ENCODE assay signal across 25 cellular contexts in genomic region chr15:67943475-67943874, GRCh38.
DNase-seq lines count a peak whose midpoint lies in the region; ATAC-seq and TF ChIP-seq lines count a peak whose summit lies in the region.
"Had no signal": no experiment of that assay in that cellular context is flagged by ENCODE, and none has a peak within 500 bp of the region (broad histone marks: within the 10 kb centered on the region; RNA-seq: fewer than 3 reads in every experiment).

No MANE protein-coding gene starts in this region.

- no peak overlapping the region for H3K4me3 ChIP-seq in gastroesophageal sphincter
- no peak overlapping the region for H3K4me3 ChIP-seq in neuronal stem cell (ENCODE audit: low read length in 2 of 2)
- H3K4me3 ChIP-seq in upper lobe of left lung = no peak overlapping the region
- H3K4me3 ChIP-seq: spleen had no signal

- H3K9me3 ChIP-seq in gastroesophageal sphincter = no peaks in the 10 kb centered on the region
- H3K9me3 ChIP-seq in neuronal stem cell (replicated peaks in 1 of 2; ENCODE audit: control insufficient read depth in 2 of 2, insufficient read depth in 1 of 2, low read depth in 1 of 2, low read length in 2 of 2) = no peaks in the 10 kb centered on the region
- H3K9me3 ChIP-seq in upper lobe of left lung = no peaks in the 10 kb centered on the region
- H3K9me3 ChIP-seq: spleen had no signal

- no peaks in the 10 kb centered on the region for H3K79me1 ChIP-seq in neuronal stem cell (ENCODE audit: low read depth, low read length)

- peak overlapping the region; percentile 44 for H2AFZ ChIP-seq in neuronal stem cell (ENCODE audit: low read length)

- POLR2A ChIA-PET in activated naive CD8-positive, alpha-beta T cell treated with anti-CD3 and anti-CD28 coated beads, Interleukin-2, amount 10 ng/mL, durations not matched to agents 7 days and 5 days (lab: Charles Lee) = no interaction called here

- no peak for ATAC-seq in activated naive CD8-positive, alpha-beta T cell treated with anti-CD3 and anti-CD28 coated beads, Interleukin-2, amount 10 ng/mL, durations not matched to agents 7 days and 5 days (ENCODE audit: low read depth)
- ATAC-seq in activated naive CD8-positive, alpha-beta T cell treated with anti-CD3 and anti-CD28 coated beads, Interleukin-2, amount 50 U/mL, for 24 hours = no peak
- ATAC-seq in gastroesophageal sphincter (no peak), upper lobe of left lung (ENCODE audit: low FRiP score in 2 of 2) (no peak)
- ATAC-seq: HCT116; natural killer cell; PC-3; stimulated activated naive CD8-positive, alpha-beta T cell treated with anti-CD3 and anti-CD28 coated beads, Interleukin-15, Interleukin-2, amounts not matched to agents 100 U/mL and 50 U/mL, for 24 hours had no signal

- no peak overlapping the region for H3K14ac ChIP-seq in neuronal stem cell (ENCODE audit: low read length)

- no CpG with 5 or more reads among the region's 2 CpGs for WGBS in gastroesophageal sphincter (ENCODE audit: low coverage in 1 of 2), 2 donors
- WGBS in neuronal stem cell (ENCODE audit: extremely low coverage in 2 of 2, insufficient read length in 2 of 2, insufficient replicate concordance in 1 of 2), 2 donors = no CpG with 5 or more reads among the region's 2 CpGs
- 94% methylated on average over 2 of the region's 2 CpGs; no CpG with 5 or more reads in 1 of the 2 donors for WGBS in upper lobe of left lung, 2 donors

- no peak overlapping the region for H3K4me2 ChIP-seq in neuronal stem cell (ENCODE audit: insufficient read depth, low read length, poor library complexity, severe bottlenecking)

- no peak overlapping the region for H2BK5ac ChIP-seq in neuronal stem cell (ENCODE audit: low read length)

- peak overlapping the region; percentile 44 to 93 (median 84) for H3K27ac ChIP-seq in gastroesophageal sphincter
- no peak overlapping the region for H3K27ac ChIP-seq in neuronal stem cell (replicated peaks; ENCODE audit: low read length)
- no peak overlapping the region for H3K27ac ChIP-seq in upper lobe of left lung
- H3K27ac ChIP-seq: 22Rv1, spleen had no signal

- H4K91ac ChIP-seq in neuronal stem cell (ENCODE audit: low read depth, low read length, poor library complexity) = no peak overlapping the region

- no peak overlapping the region for H4K8ac ChIP-seq in neuronal stem cell (ENCODE audit: low read depth, low read length)

- H2BK15ac ChIP-seq in neuronal stem cell (ENCODE audit: low read length) = peak overlapping the region; percentile 91

- H3K4me1 Mint-ChIP-seq in activated naive CD8-positive, alpha-beta T cell treated with anti-CD3 and anti-CD28 coated beads, Interleukin-2, amount 10 ng/mL, durations not matched to agents 7 days and 5 days = peaks cover 8% of the 10 kb centered on the region
- H3K4me1 Mint-ChIP-seq in activated naive CD8-positive, alpha-beta T cell treated with anti-CD3 and anti-CD28 coated beads, Interleukin-2, amount 50 U/mL, for 24 hours = peaks cover 11% of the 10 kb centered on the region
- H3K4me1 Mint-ChIP-seq in type B pancreatic cell (ENCODE audit: unreplicated experiment) = peaks cover 34% of the 10 kb centered on the region

- TF ChIP-seq POLR2A in gastroesophageal sphincter (IDR thresholded peaks at IDR 0.05) (no peak), upper lobe of left lung (IDR thresholded peaks at IDR 0.05) (no peak)

- peaks cover 4% of the 10 kb centered on the region for H3K9me3 Mint-ChIP-seq in activated naive CD8-positive, alpha-beta T cell treated with anti-CD3 and anti-CD28 coated beads, Interleukin-2, amount 10 ng/mL, durations not matched to agents 7 days and 5 days
- H3K9me3 Mint-ChIP-seq in activated naive CD8-positive, alpha-beta T cell treated with anti-CD3 and anti-CD28 coated beads, Interleukin-2, amount 50 U/mL, for 24 hours = peaks cover 5% of the 10 kb centered on the region
- peaks cover 11% of the 10 kb centered on the region for H3K9me3 Mint-ChIP-seq in type B pancreatic cell
- H3K9me3 Mint-ChIP-seq: activated T-helper 2 cell treated with anti-CD3 and anti-CD28 coated beads, Interferon-gamma antibody, Interleukin-2, Interleukin-4, amounts not matched to agents 10 μg/mL and 5 μg/mL and 100 μg/mL, durations not matched to agents 14 hours and 24 hours and 36 hours; natural killer cell had no signal

- no peak for TF ChIP-seq EP300 in gastroesophageal sphincter (IDR thresholded peaks at IDR 0.05)
- TF ChIP-seq EP300 in upper lobe of left lung (IDR thresholded peaks at IDR 0.05) = no peak

- no peak overlapping the region for H3K4ac ChIP-seq in neuronal stem cell (ENCODE audit: low read length)

- H3K36me3 ChIP-seq in gastroesophageal sphincter (no peaks in the 10 kb centered on the region), neuronal stem cell (replicated peaks in 1 of 2; ENCODE audit: control insufficient read depth in 2 of 2, insufficient read depth in 2 of 2, low read length in 2 of 2) (no peaks in the 10 kb centered on the region), upper lobe of left lung (no peaks in the 10 kb centered on the region)
- H3K36me3 ChIP-seq: spleen had no signal

- peak overlapping the region; percentile 20 for H3K18ac ChIP-seq in neuronal stem cell (ENCODE audit: low read length)

- H2AK5ac ChIP-seq in neuronal stem cell (ENCODE audit: low read depth, low read length) = peak overlapping the region; percentile 8

- H2BK12ac ChIP-seq in neuronal stem cell (ENCODE audit: low read length) = no peak overlapping the region

- H3K36me3 Mint-ChIP-seq in activated naive CD8-positive, alpha-beta T cell treated with anti-CD3 and anti-CD28 coated beads, Interleukin-2, amount 10 ng/mL, durations not matched to agents 7 days and 5 days = no peaks in the 10 kb centered on the region
- peaks cover 2% of the 10 kb centered on the region for H3K36me3 Mint-ChIP-seq in activated naive CD8-positive, alpha-beta T cell treated with anti-CD3 and anti-CD28 coated beads, Interleukin-2, amount 50 U/mL, for 24 hours (ENCODE audit: low read depth)
- peaks cover 7% of the 10 kb centered on the region for H3K36me3 Mint-ChIP-seq in type B pancreatic cell
- H3K36me3 Mint-ChIP-seq: natural killer cell had no signal

- H3K4me1 ChIP-seq in gastroesophageal sphincter (peaks cover 0 to 35% (median 11%) of the 10 kb centered on the region in 3 donors), neuronal stem cell (ENCODE audit: control insufficient read depth in 2 of 2, insufficient read depth in 1 of 2, low read depth in 1 of 2, low read length in 2 of 2) (peaks cover 18 to 21% of the 10 kb centered on the region in 2 donors), upper lobe of left lung (peaks cover 0 to 11% (median 4%) of the 10 kb centered on the region in 4 donors)

- H3K4me3 Mint-ChIP-seq in activated naive CD8-positive, alpha-beta T cell treated with anti-CD3 and anti-CD28 coated beads, Interleukin-2, amount 10 ng/mL, durations not matched to agents 7 days and 5 days = no peak overlapping the region
- H3K4me3 Mint-ChIP-seq in activated naive CD8-positive, alpha-beta T cell treated with anti-CD3 and anti-CD28 coated beads, Interleukin-2, amount 50 U/mL, for 24 hours = no peak overlapping the region
- H3K4me3 Mint-ChIP-seq in type B pancreatic cell = no peak overlapping the region
- H3K4me3 Mint-ChIP-seq: natural killer cell had no signal

- peak overlapping the region; percentile 13 for H3K23ac ChIP-seq in neuronal stem cell (ENCODE audit: low read depth, low read length, poor library complexity)

- no peak for DNase-seq in activated naive CD8-positive, alpha-beta T cell treated with anti-CD3 and anti-CD28 coated beads, Interleukin-2, amount 10 ng/mL, durations not matched to agents 7 days and 5 days
- no peak for DNase-seq in activated naive CD8-positive, alpha-beta T cell treated with anti-CD3 and anti-CD28 coated beads, Interleukin-2, amount 50 U/mL, for 24 hours
- DNase-seq in neuronal stem cell (ENCODE audit: low spot score) (no peak), type B pancreatic cell (ENCODE audit: extremely low spot score, unreplicated experiment) (no peak), upper lobe of left lung (no peak), cerebellar nuclear complex (lab: John Stamatoyannopoulos, UW) (no peak), NCI-H1694 (lab: John Stamatoyannopoulos, UW) (no peak)
- DNase-seq: activated naive CD4-positive, alpha-beta T cell treated with anti-CD3 and anti-CD28 coated beads, Interleukin-2, amount 50 U/mL, for 16 hours; C1 segment of cervical spinal cord; DMS53; effector CD8-positive, alpha-beta T cell; Kasumi-1; natural killer cell; NCI-H1417 treated with DMSO at 0.1 percent for 48 hours; NCI-H226; NCI-H69; PC-3; SIG-M5; spleen; stimulated activated CD4-positive, alpha-beta T cell treated with anti-CD3 and anti-CD28 coated beads, Interleukin-2, amount 100 ng/mL, for 24 hours; stimulated activated naive CD8-positive, alpha-beta T cell treated with anti-CD3 and anti-CD28 coated beads, Interleukin-15, Interleukin-2, amounts not matched to agents 100 U/mL and 50 U/mL, for 24 hours had no signal

- TF ChIP-seq CTCF in gastroesophageal sphincter (IDR thresholded peaks at IDR 0.05) (no peak), type B pancreatic cell (conservative IDR thresholded peaks at IDR 0.05) (no peak), upper lobe of left lung (IDR thresholded peaks at IDR 0.05) (no peak)

- H3K27me3 Mint-ChIP-seq in activated naive CD8-positive, alpha-beta T cell treated with anti-CD3 and anti-CD28 coated beads, Interleukin-2, amount 10 ng/mL, durations not matched to agents 7 days and 5 days = no peaks in the 10 kb centered on the region
- no peaks in the 10 kb centered on the region for H3K27me3 Mint-ChIP-seq in activated naive CD8-positive, alpha-beta T cell treated with anti-CD3 and anti-CD28 coated beads, Interleukin-2, amount 50 U/mL, for 24 hours
- no peaks in the 10 kb centered on the region for H3K27me3 Mint-ChIP-seq in type B pancreatic cell

- no peak overlapping the region for H2BK120ac ChIP-seq in neuronal stem cell (ENCODE audit: low read depth, low read length)

- no peaks in the 10 kb centered on the region for H3K27me3 ChIP-seq in gastroesophageal sphincter
- no peaks in the 10 kb centered on the region for H3K27me3 ChIP-seq in neuronal stem cell (ENCODE audit: control insufficient read depth in 3 of 3, insufficient read depth in 3 of 3, low read depth in 1 of 3, low read length in 3 of 3)
- H3K27me3 ChIP-seq in upper lobe of left lung = no peaks in the 10 kb centered on the region
- H3K27me3 ChIP-seq: spleen had no signal

- H3K9ac ChIP-seq in neuronal stem cell (ENCODE audit: low read depth, low read length, poor library complexity) = no peak overlapping the region

- peak overlapping the region; percentile 44 for H3K27ac Mint-ChIP-seq in activated naive CD8-positive, alpha-beta T cell treated with anti-CD3 and anti-CD28 coated beads, Interleukin-2, amount 10 ng/mL, durations not matched to agents 7 days and 5 days
- no peak overlapping the region for H3K27ac Mint-ChIP-seq in activated naive CD8-positive, alpha-beta T cell treated with anti-CD3 and anti-CD28 coated beads, Interleukin-2, amount 50 U/mL, for 24 hours
- peak overlapping the region; percentile 34 for H3K27ac Mint-ChIP-seq in type B pancreatic cell
- H3K27ac Mint-ChIP-seq: activated T-helper 2 cell treated with anti-CD3 and anti-CD28 coated beads, Interferon-gamma antibody, Interleukin-2, Interleukin-4, amounts not matched to agents 10 μg/mL and 5 μg/mL and 100 μg/mL, durations not matched to agents 14 hours and 24 hours and 36 hours; natural killer cell had no signal

Comparison
In these comparisons a context has a peak if more than half of its experiments do, and no peak if none do; other contexts are left out.
1. H3K27ac ChIP-seq: peak in gastroesophageal sphincter (4 of 4); none in neuronal stem cell (single experiment) and upper lobe of left lung (0 of 4).